18 cellular contexts compared by ENCODE assay signal in genomic region chr22:43293259-43293658, GRCh38. TPM values are rescaled to one million over a fixed set of nuclear protein-coding genes. Genes with fewer than 3 reads are reported as not detected.
DNase-seq lines count a peak whose midpoint lies in the region; ATAC-seq, FAIRE-seq and TF ChIP-seq lines count a peak whose summit lies in the region.
"Had no signal": no experiment of that assay in that cellular context is flagged by ENCODE, and none has a peak within 500 bp of the region (broad histone marks: within the 10 kb centered on the region; RNA-seq: fewer than 3 reads in every experiment).

No MANE protein-coding gene starts in this region.

- no peak for TF ChIP-seq RAD21 in K562 (CRISPR knock-in tag; conservative IDR thresholded peaks at IDR 0.05 in 1 of 2, IDR thresholded peaks at IDR 0.05 in 1 of 2)

- POLR2A ChIA-PET in MCF 10A (lab: Yijun Ruan, JAX) = no interaction called here
- POLR2A ChIA-PET in K562 (lab: Yijun Ruan, JAX) = interaction anchor here (0.6 to 1.6 kb wide), 6 partner anchors 8 to 1109 kb away, joined by 3 to 5 read pairs (median 3); no protein-coding TSS in a partner anchor

- FAIRE-seq in K562 (lab: Jason Lieb, UNC) = no peak
- FAIRE-seq: A204.1, endothelial cell of umbilical vein, GM18507 had no signal

- no peak overlapping the region for H3K4me3 Mint-ChIP-seq in MCF 10A (ENCODE audit: unreplicated experiment)
- H3K4me3 Mint-ChIP-seq: activated CD4-positive, alpha-beta memory T cell treated with anti-CD3 and anti-CD28 coated beads, Interleukin-2, amount 10 ng/mL, durations not matched to agents 7 days and 5 days had no signal

- no peak overlapping the region for H3K27ac Mint-ChIP-seq in MCF 10A (ENCODE audit: low read depth, unreplicated experiment)
- H3K27ac Mint-ChIP-seq: activated CD4-positive, alpha-beta memory T cell treated with anti-CD3 and anti-CD28 coated beads, Interleukin-2, amount 10 ng/mL, durations not matched to agents 7 days and 5 days had no signal

- H3K27ac ChIP-seq in mammary epithelial cell (ENCODE audit: insufficient read depth, low read depth, low read length) (no peak overlapping the region), K562 (ENCODE audit: extremely low read depth, low read depth, low read length) (peak overlapping the region; percentile 60; the same call in 2 of the 3 replicates), mesodermal cell (ENCODE audit: low read depth, low read length, severe bottlenecking) (peak overlapping the region; percentile 59), aorta (ENCODE audit: low read depth in 1 of 2, low read length in 2 of 2) (no peak overlapping the region)
- no peak overlapping the region for H3K27ac ChIP-seq in effector memory CD4-positive, alpha-beta T cell (ENCODE audit: insufficient read depth, low read length, poor library complexity, severe bottlenecking)

- no peak for TF ChIP-seq POLR2A in K562 (conservative IDR thresholded peaks at IDR 0.05)

- WGBS in mammary epithelial cell (ENCODE audit: low coverage, missing lambda C conversion rate) = 68% methylated on average over 7 of the region's 17 CpGs
- WGBS in K562 (ENCODE audit: insufficient coverage, low coverage, missing lambda C conversion rate) = 37% methylated on average over 12 of the region's 17 CpGs
- 96 to 97% methylated on average over 15 to 17 of the region's 17 CpGs for WGBS in mesodermal cell (ENCODE audit: insufficient coverage in 2 of 2), 2 experiments
- 88 to 90% methylated on average over 17 of the region's 17 CpGs for WGBS in aorta, 2 donors

- no peaks in the 10 kb centered on the region for H3K4me1 ChIP-seq in mammary epithelial cell (ENCODE audit: insufficient read depth, low read length)
- peaks cover 11 to 26% of the 10 kb centered on the region in 2 experiments; a peak in 4 of 5 replicates for H3K4me1 ChIP-seq in K562 (replicated peaks in 1 of 2; ENCODE audit: control insufficient read depth in 2 of 2, insufficient read depth in 2 of 2, low read length in 2 of 2)
- H3K4me1 ChIP-seq in mesodermal cell (ENCODE audit: control insufficient read depth, insufficient read depth, low read length, poor library complexity, severe bottlenecking) = peaks cover 24% of the 10 kb centered on the region
- H3K4me1 ChIP-seq in aorta (ENCODE audit: control insufficient read depth in 1 of 2, insufficient read depth in 2 of 2, low read length in 2 of 2) = no peaks in the 10 kb centered on the region
- H3K4me1 ChIP-seq in effector memory CD4-positive, alpha-beta T cell (ENCODE audit: control insufficient read depth, insufficient read depth, low read length, poor library complexity, severe bottlenecking) = no peaks in the 10 kb centered on the region

- dilution Hi-C loops in mammary epithelial cell (cut with HindIII; ENCODE audit: low sequenced_read_pairs) = no loop called here

- in situ Hi-C loops in mammary epithelial cell (cut with MboI; ENCODE audit: low sequenced_read_pairs in 2 of 2) = no loop called here
- in situ Hi-C loops in K562 (cut with MboI) = no loop called here

- H3K4me2 ChIP-seq in mammary epithelial cell (ENCODE audit: insufficient read depth, low read depth, low read length) (no peak overlapping the region), K562 (ENCODE audit: insufficient read depth, low read length) (peak overlapping the region; percentile 63)

- H3K36me3 Mint-ChIP-seq in MCF 10A (ENCODE audit: insufficient read depth, unreplicated experiment) = no peaks in the 10 kb centered on the region

- intact Hi-C loops in MCF 10A (cut with micrococcal nuclease) (no loop called here), mammary epithelial cell (cut with micrococcal nuclease) (no loop called here), K562 (cut with micrococcal nuclease) (no loop called here), aorta (cut with DNase I) (no loop called here)

- H3K9ac ChIP-seq in mammary epithelial cell (ENCODE audit: insufficient read depth, low read length) (no peak overlapping the region), K562 (ENCODE audit: insufficient read depth in 1 of 2, low read depth in 2 of 2, low read length in 2 of 2) (peak overlapping the region; percentile 27 to 81; a peak in 3 of 4 replicates)

- CTCF ChIA-PET in MCF 10A (lab: Yijun Ruan, JAX) = interaction anchor here (1.0 kb wide), 2 partner anchors 91 to 111 kb away, joined by 3 read pairs; no protein-coding TSS in a partner anchor
- CTCF ChIA-PET in mammary epithelial cell (lab: Charles Lee; ENCODE audit: low non-redundant PET) = no interaction called here
- CTCF ChIA-PET in K562 (lab: Yijun Ruan, JAX; ENCODE audit: low intra/inter-chr PET ratio) = no interaction called here

- H3K9me3 Mint-ChIP-seq in MCF 10A (ENCODE audit: unreplicated experiment) = no peaks in the 10 kb centered on the region
- H3K9me3 Mint-ChIP-seq: activated CD4-positive, alpha-beta memory T cell treated with anti-CD3 and anti-CD28 coated beads, Interleukin-2, amount 10 ng/mL, durations not matched to agents 7 days and 5 days had no signal

- H3K4me3 ChIP-seq in mammary epithelial cell (replicated peaks in 1 of 3; ENCODE audit: insufficient read depth in 1 of 3, low read depth in 2 of 3, low read length in 3 of 3) (no peak overlapping the region), K562 (no peak overlapping the region), mesodermal cell (ENCODE audit: extremely low read depth, insufficient read depth, low read length, poor library complexity, severe bottlenecking) (no peak overlapping the region), aorta (ENCODE audit: low read length in 2 of 2) (no peak overlapping the region)
- no peak overlapping the region for H3K4me3 ChIP-seq in effector memory CD4-positive, alpha-beta T cell (ENCODE audit: insufficient read depth, low read depth, low read length, poor library complexity, severe bottlenecking)

- BruUV-seq in MCF 10A (replicated peaks; lab: Mats Ljungman, UMichigan) = no TSS peak
- BruUV-seq in mammary epithelial cell (replicated peaks; lab: Mats Ljungman, UMichigan) = no TSS peak
- BruUV-seq in K562 (replicated peaks; lab: Mats Ljungman, UMichigan) = no TSS peak

- H3K9me3 ChIP-seq in mammary epithelial cell (replicated peaks; ENCODE audit: insufficient read depth, low read length) (no peaks in the 10 kb centered on the region), K562 (replicated peaks; ENCODE audit: control insufficient read depth, insufficient read depth, low read depth, low read length) (no peaks in the 10 kb centered on the region), mesodermal cell (ENCODE audit: control insufficient read depth, low read length) (no peaks in the 10 kb centered on the region), aorta (ENCODE audit: control insufficient read depth, low read length) (no peaks in the 10 kb centered on the region)
- no peaks in the 10 kb centered on the region for H3K9me3 ChIP-seq in effector memory CD4-positive, alpha-beta T cell (ENCODE audit: control insufficient read depth, low read length)

- no peak for TF ChIP-seq EP300 in K562 (IDR thresholded peaks at IDR 0.05; ENCODE audit: low read length)

- ATAC-seq in K562 = peak; percentile 27
- no peak for ATAC-seq in aorta (ENCODE audit: low FRiP score)
- ATAC-seq: right cardiac atrium had no signal

- H3K79me2 ChIP-seq in mammary epithelial cell (ENCODE audit: insufficient read depth, low read length) = no peaks in the 10 kb centered on the region
- no peaks in the 10 kb centered on the region for H3K79me2 ChIP-seq in K562 (ENCODE audit: control insufficient read depth, insufficient read depth, low read length)

- H3K36me3 ChIP-seq in mammary epithelial cell (ENCODE audit: insufficient read depth, low read length) (no peaks in the 10 kb centered on the region), K562 (ENCODE audit: control insufficient read depth, insufficient read depth, low read length) (no peaks in the 10 kb centered on the region), mesodermal cell (ENCODE audit: control insufficient read depth, insufficient read depth, low read length) (no peaks in the 10 kb centered on the region), aorta (ENCODE audit: control insufficient read depth in 1 of 2, insufficient read depth in 2 of 2, low read length in 1 of 2) (no peaks in the 10 kb centered on the region)
- H3K36me3 ChIP-seq in effector memory CD4-positive, alpha-beta T cell (ENCODE audit: control insufficient read depth, insufficient read depth, low read length) = no peaks in the 10 kb centered on the region

- no peak overlapping the region for H2AFZ ChIP-seq in mammary epithelial cell (ENCODE audit: low read depth, low read length)
- H2AFZ ChIP-seq in K562 (ENCODE audit: low read depth, low read length) = peak overlapping the region; percentile 83

- no peak for TF ChIP-seq CTCF in MCF 10A (IDR thresholded peaks at IDR 0.05; ENCODE audit: unreplicated experiment)
- TF ChIP-seq CTCF in mammary epithelial cell (conservative IDR thresholded peaks at IDR 0.05 in 1 of 2, IDR thresholded peaks at IDR 0.05 in 1 of 2; ENCODE audit: extremely low read depth in 1 of 2, insufficient read depth in 1 of 2, low read depth in 1 of 2, low read length in 2 of 2) = no peak
- no peak for TF ChIP-seq CTCF in K562 (IDR thresholded peaks at IDR 0.05 in 2 of 3, conservative IDR thresholded peaks at IDR 0.05 in 1 of 3; ENCODE audit: insufficient read depth in 2 of 3, low read depth in 1 of 3, low read length in 3 of 3)

- H3K27me3 ChIP-seq in mammary epithelial cell (ENCODE audit: insufficient read depth, low read length) (no peaks in the 10 kb centered on the region), K562 (ENCODE audit: control insufficient read depth in 2 of 2, insufficient read depth in 2 of 2, low read length in 2 of 2) (peaks cover 0 to 3% of the 10 kb centered on the region in 2 experiments; a peak in 1 of 5 replicates), aorta (ENCODE audit: control insufficient read depth in 1 of 2, insufficient read depth in 2 of 2, low read length in 1 of 2) (no peaks in the 10 kb centered on the region)
- no peaks in the 10 kb centered on the region for H3K27me3 ChIP-seq in effector memory CD4-positive, alpha-beta T cell (replicated peaks; ENCODE audit: control insufficient read depth, insufficient read depth, low read length, poor library complexity, severe bottlenecking)

- peaks cover 4% of the 10 kb centered on the region for H3K9me1 ChIP-seq in K562 (ENCODE audit: control insufficient read depth, insufficient read depth, low read length)

- H3K27me3 Mint-ChIP-seq in MCF 10A (ENCODE audit: insufficient read depth, unreplicated experiment) = no peaks in the 10 kb centered on the region
- H3K27me3 Mint-ChIP-seq: activated CD4-positive, alpha-beta memory T cell treated with anti-CD3 and anti-CD28 coated beads, Interleukin-2, amount 10 ng/mL, durations not matched to agents 7 days and 5 days had no signal

- DNase-seq in MCF 10A (ENCODE audit: unreplicated experiment) = peak; percentile 21
- no peak for DNase-seq in mammary epithelial cell
- DNase-seq in K562 (ENCODE audit: extremely low read depth in 1 of 4, low spot score in 3 of 4) = peak; percentile 25 to 59 (median 51)
- no peak for DNase-seq in SKM-1 treated with dmso at 0.1 percent for 144 hours (lab: John Stamatoyannopoulos, UW; ENCODE audit: unreplicated experiment)
- DNase-seq in NCI-H1092 treated with DMSO at 0.1 percent for 48 hours (lab: John Stamatoyannopoulos, UW) = no peak
- DNase-seq in aorta = no peak
- no peak for DNase-seq in effector memory CD4-positive, alpha-beta T cell
- DNase-seq: activated CD4-positive, alpha-beta memory T cell treated with anti-CD3 and anti-CD28 coated beads, Interleukin-2, amount 10 ng/mL, durations not matched to agents 7 days and 5 days; activated gamma-delta T cell; KBM-7; right cardiac atrium; T-helper 2 cell had no signal

- H3K4me1 Mint-ChIP-seq in MCF 10A (ENCODE audit: insufficient read depth, unreplicated experiment) = peaks cover 5% of the 10 kb centered on the region

- no peaks in the 10 kb centered on the region for H4K20me1 ChIP-seq in mammary epithelial cell (ENCODE audit: insufficient read depth, low read length)
- no peaks in the 10 kb centered on the region for H4K20me1 ChIP-seq in K562 (replicated peaks; ENCODE audit: control insufficient read depth, insufficient read depth, low read length)

RNA-seq across cellular contexts. Expression of gene SCUBE1, which starts 49.9 kb away (rescaled TPM):
- total RNA-seq in MCF 10A (2022) = not detected in 2 replicates
- not detected for total RNA-seq in mammary epithelial cell
- not detected for polyA plus RNA-seq in mammary epithelial cell
- polyA minus RNA-seq in mammary epithelial cell = not detected
- total RNA-seq in K562 (2011; cell fraction: chromatin; rRNA removed; ENCODE audit: low replicate concordance) = 2.0 TPM in 1 of 2 replicates, not detected in the other
- total RNA-seq in K562 (2011; cell fraction: nucleolus; rRNA removed) = 0.17 and 0.66 TPM in 2 replicates
- 0.07 and 0.76 TPM in 2 replicates for total RNA-seq in K562 (2011; cell fraction: nucleoplasm; rRNA removed)
- under 0.01 TPM in 1 of 2 replicates, not detected in the other for total RNA-seq in K562 (2014; rRNA removed)
- total RNA-seq in K562 (2014; rRNA removed; fragmentation: Illumina TruSeq; extraction: Trizol) = not detected in 2 replicates
- 0.04 TPM in 1 of 2 replicates, not detected in the other for total RNA-seq in K562 (2015; rRNA removed; fragmentation: Illumina TruSeq; extraction: Trizol)
- total RNA-seq in K562 (2021) = 0.02 and 0.29 TPM in 2 replicates
- 0.01 and 0.47 TPM in 2 replicates for polyA plus RNA-seq in K562 (2011; rRNA removed)
- 0.19 and 0.27 TPM in 2 replicates for polyA plus RNA-seq in K562 (2011; cell fraction: cytosol; rRNA removed)
- polyA plus RNA-seq in K562 (2011; cell fraction: nucleus; rRNA removed) = 0.44 and 2.2 TPM in 2 replicates
- polyA plus RNA-seq in K562 (2012) = 0.04 and 0.11 TPM in 2 replicates
- polyA plus RNA-seq in K562 (2014; fragmentation: Illumina TruSeq; extraction: Trizol) = 0.03 TPM in 1 of 2 replicates, not detected in the other
- not detected for polyA plus RNA-seq in K562 (2014; fragmentation: Nextera tagmentation; extraction: Ambion mirVana)
- not detected in 2 replicates for polyA plus RNA-seq in K562 (2014; rRNA removed)
- polyA minus RNA-seq in K562 (2011; rRNA and poly(A)+ RNA removed) = 0.24 and 0.70 TPM in 2 replicates
- polyA minus RNA-seq in K562 (2011; cell fraction: cytosol; rRNA and poly(A)+ RNA removed) = 0.76 TPM in 1 of 2 replicates, not detected in the other
- 0.33 and 0.40 TPM in 2 replicates for polyA minus RNA-seq in K562 (2011; cell fraction: nucleus; rRNA and poly(A)+ RNA removed)
- 4.6 TPM for polyA plus RNA-seq in mesodermal cell (2013, experiment 1 of 2)
- polyA plus RNA-seq in mesodermal cell (2013, experiment 2 of 2) = 3.0 TPM
- 10 to 100 TPM in 1 of 2 donors, 1 to 10 TPM in 1; 5.4 to 18.7 TPM for total RNA-seq in aorta
- polyA plus RNA-seq in aorta = 1 to 10 TPM in 1 of 2 donors, under 1 TPM in 1; 0.88 to 1.5 TPM
- total RNA-seq: endothelial cell of umbilical vein, myocyte, OCI-LY7 had no signal

Comparison
In these comparisons a context has a peak if more than half of its experiments do, and no peak if none do; other contexts are left out.
1. DNase-seq: peak in MCF 10A (single experiment) and K562 (4 of 4); none in mammary epithelial cell (single experiment), SKM-1 treated with dmso at 0.1 percent for 144 hours (single experiment), NCI-H1092 treated with DMSO at 0.1 percent for 48 hours (single experiment), aorta (0 of 2) and effector memory CD4-positive, alpha-beta T cell (0 of 3).
2. H3K27ac ChIP-seq: peak in K562 (single experiment) and mesodermal cell (single experiment); none in mammary epithelial cell (single experiment), aorta (0 of 2) and effector memory CD4-positive, alpha-beta T cell (single experiment).